9 cellular contexts compared by ENCODE assay signal in the genomic region with DNA sequence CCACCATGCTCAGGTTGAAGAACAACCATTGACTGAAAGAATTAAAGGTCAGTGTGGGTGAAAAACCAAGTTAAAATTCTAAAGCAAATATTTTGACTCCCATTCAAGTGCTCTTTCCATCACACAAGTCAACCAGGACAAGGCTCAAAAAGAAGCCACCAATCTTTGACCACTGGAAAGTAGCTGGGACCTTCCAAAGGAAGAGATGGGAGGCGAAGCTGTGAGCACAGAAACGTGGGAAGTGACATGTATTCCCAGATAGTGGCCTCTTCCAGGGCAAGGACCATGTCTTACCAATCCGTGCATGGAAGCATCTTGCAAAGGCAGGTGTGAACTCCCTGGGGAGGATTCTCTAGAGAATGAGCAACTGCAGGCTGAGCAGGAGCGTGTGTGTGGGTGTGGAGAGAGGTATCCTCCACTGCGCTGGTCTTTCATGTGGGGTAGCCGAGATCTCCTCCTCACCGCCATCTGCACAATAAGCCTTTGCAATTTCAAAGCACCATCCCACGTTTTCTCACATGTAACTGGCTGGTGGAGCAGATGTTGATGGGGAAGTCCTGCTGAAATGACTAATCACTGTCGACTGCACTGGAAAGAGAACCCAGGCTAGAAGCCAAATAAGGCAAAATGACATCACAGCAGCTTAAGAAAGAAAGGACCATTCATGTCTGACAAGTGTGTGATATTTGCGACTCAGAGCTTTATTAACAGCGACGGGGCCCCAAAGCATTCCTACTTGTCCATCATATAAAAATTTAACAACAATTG.
A peak's percentile ranks its signal among the peaks of the same experiment; 100 is the strongest.
DNase-seq lines count a peak whose midpoint lies in the region; ATAC-seq and TF ChIP-seq lines count a peak whose summit lies in the region.
"Had no signal": no experiment of that assay in that cellular context is flagged by ENCODE, and none has a peak within 500 bp of the region (broad histone marks: within the 10 kb centered on the region; RNA-seq: fewer than 3 reads in every experiment).

No MANE protein-coding gene starts in this region.

- H3K27ac Mint-ChIP-seq in T-helper 17 cell = no peak overlapping the region
- H3K27ac Mint-ChIP-seq in stimulated activated effector memory CD8-positive, alpha-beta T cell treated with anti-CD3 and anti-CD28 coated beads, Interleukin-12 subunit alpha, Interleukin-12 subunit beta, amount 100 ng/mL, for 72 hours = no peak overlapping the region
- H3K27ac Mint-ChIP-seq: brain had no signal

- no peaks in the 10 kb centered on the region for H3K9me3 ChIP-seq in T-helper 17 cell (ENCODE audit: control insufficient read depth, low read length, poor library complexity, severe bottlenecking)

- no peaks in the 10 kb centered on the region for H3K9me3 Mint-ChIP-seq in stimulated activated effector memory CD8-positive, alpha-beta T cell treated with anti-CD3 and anti-CD28 coated beads, Interleukin-12 subunit alpha, Interleukin-12 subunit beta, amount 100 ng/mL, for 72 hours

- peaks cover 27% of the 10 kb centered on the region for H3K27me3 Mint-ChIP-seq in T-helper 17 cell

- ATAC-seq in GM19043 (IDR thresholded peaks at IDR 0.05; ENCODE audit: low read depth, unreplicated experiment) (peak; percentile 84), HG03139 (IDR thresholded peaks at IDR 0.05; ENCODE audit: unreplicated experiment) (peak; percentile 57), T-helper 17 cell (peak; percentile 37), omental fat pad (ENCODE audit: low FRiP score) (no peak)
- ATAC-seq in stimulated activated effector memory CD8-positive, alpha-beta T cell treated with anti-CD3 and anti-CD28 coated beads, Interleukin-12 subunit alpha, Interleukin-12 subunit beta, amount 100 ng/mL, for 72 hours = peak; percentile 95

- H3K4me3 ChIP-seq in AG09309 (ENCODE audit: control insufficient read depth, low read depth, low read length) = no peak overlapping the region
- no peak overlapping the region for H3K4me3 ChIP-seq in epithelial cell of proximal tubule (ENCODE audit: low read depth, low read length)

- no peak for TF ChIP-seq CTCF in AG09309 (IDR thresholded peaks at IDR 0.05; ENCODE audit: control insufficient read depth, insufficient read depth, low read depth, low read length, missing control alignments)
- no peak for TF ChIP-seq CTCF in epithelial cell of proximal tubule (conservative IDR thresholded peaks at IDR 0.05; ENCODE audit: low read depth, low read length)
- TF ChIP-seq CTCF in omental fat pad (IDR thresholded peaks at IDR 0.05) = no peak

- DNase-seq in AG09309 (ENCODE audit: low read depth) = peak; percentile 13
- no peak for DNase-seq in T-helper 17 cell
- DNase-seq in epithelial cell of proximal tubule (ENCODE audit: low read depth) = peak; percentile 72
- peak; percentile 7 to 58 for DNase-seq in stimulated activated effector memory CD8-positive, alpha-beta T cell treated with anti-CD3 and anti-CD28 coated beads, Interleukin-12 subunit alpha, Interleukin-12 subunit beta, amount 100 ng/mL, for 72 hours (ENCODE audit: low spot score in 2 of 2)
- DNase-seq in GDM1 (lab: John Stamatoyannopoulos, UW) = no peak
- DNase-seq in omental fat pad (ENCODE audit: low spot score) = no peak

- no peaks in the 10 kb centered on the region for H3K36me3 Mint-ChIP-seq in T-helper 17 cell (ENCODE audit: low read depth)
- no peaks in the 10 kb centered on the region for H3K36me3 Mint-ChIP-seq in stimulated activated effector memory CD8-positive, alpha-beta T cell treated with anti-CD3 and anti-CD28 coated beads, Interleukin-12 subunit alpha, Interleukin-12 subunit beta, amount 100 ng/mL, for 72 hours
- H3K36me3 Mint-ChIP-seq: brain had no signal

- H3K4me3 Mint-ChIP-seq in T-helper 17 cell = no peak overlapping the region
- H3K4me3 Mint-ChIP-seq in stimulated activated effector memory CD8-positive, alpha-beta T cell treated with anti-CD3 and anti-CD28 coated beads, Interleukin-12 subunit alpha, Interleukin-12 subunit beta, amount 100 ng/mL, for 72 hours = no peak overlapping the region
- H3K4me3 Mint-ChIP-seq: brain had no signal

- H3K4me1 Mint-ChIP-seq in T-helper 17 cell = peaks cover 3% of the 10 kb centered on the region
- H3K4me1 Mint-ChIP-seq in stimulated activated effector memory CD8-positive, alpha-beta T cell treated with anti-CD3 and anti-CD28 coated beads, Interleukin-12 subunit alpha, Interleukin-12 subunit beta, amount 100 ng/mL, for 72 hours = peaks cover 6% of the 10 kb centered on the region

Comparison
In these comparisons a context has a peak if more than half of its experiments do, and no peak if none do; other contexts are left out.
1. DNase-seq: peak in AG09309 (single experiment), epithelial cell of proximal tubule (single experiment) and stimulated activated effector memory CD8-positive, alpha-beta T cell treated with anti-CD3 and anti-CD28 coated beads, Interleukin-12 subunit alpha, Interleukin-12 subunit beta, amount 100 ng/mL, for 72 hours (2 of 2); none in T-helper 17 cell (0 of 3), GDM1 (single experiment) and omental fat pad (single experiment).